ENCODE assay signal across 8 cellular contexts in genomic region chr9:19161257-19162025, GRCh38. TPM values are rescaled to one million over a fixed set of nuclear protein-coding genes. Genes with fewer than 3 reads are reported as not detected.
A peak's percentile ranks its signal among the peaks of the same experiment; 100 is the strongest.
DNase-seq lines count a peak whose midpoint lies in the region; ATAC-seq, FAIRE-seq and TF ChIP-seq lines count a peak whose summit lies in the region.

No MANE protein-coding gene starts in this region.

- H3K36me3 Mint-ChIP-seq in CD8-positive, alpha-beta memory T cell, result no peaks in the 10 kb centered on the region
- H3K36me3 Mint-ChIP-seq in activated B cell treated with CpG ODN at 0.5 μM for 24 hours (ENCODE audit: low read depth), result no peaks in the 10 kb centered on the region

- no peaks in the 10 kb centered on the region for H3K9me3 ChIP-seq in CD8-positive, alpha-beta memory T cell (ENCODE audit: low read length)

- peak overlapping the region; percentile 89 to 97 (median 93) for H3K27ac Mint-ChIP-seq in CD8-positive, alpha-beta memory T cell
- no peak overlapping the region for H3K27ac Mint-ChIP-seq in activated B cell treated with CpG ODN at 0.5 μM for 24 hours

- POLR2A ChIA-PET in CD8-positive, alpha-beta memory T cell (lab: Charles Lee), result interaction anchor here (0.7 to 1.1 kb wide), 2 partner anchors 10 to 112 kb away, joined by 3 to 4 read pairs; partner anchors contain the start of gene RRAGA
- POLR2A ChIA-PET in activated B cell treated with CpG ODN at 0.5 μM for 24 hours (lab: Charles Lee), result no interaction called here

- DNase-seq in CD8-positive, alpha-beta memory T cell, result peak; percentile 8 to 65 (median 41)
- DNase-seq in HTR-8/SVneo (ENCODE audit: insufficient read length, low spot score) (peak; percentile 67), activated B cell treated with CpG ODN at 0.5 μM for 24 hours (no peak), epithelial cell of prostate (ENCODE audit: low read depth, low spot score) (peak; percentile 99), omental fat pad (ENCODE audit: low spot score) (peak; percentile 73), NCI-H2227 treated with DMSO at 0.1 percent for 48 hours (lab: John Stamatoyannopoulos, UW) (no peak), COLO668 (lab: John Stamatoyannopoulos, UW; ENCODE audit: unreplicated experiment) (no peak)

- H3K36me3 ChIP-seq in CD8-positive, alpha-beta memory T cell (ENCODE audit: insufficient read depth, low read length), result no peaks in the 10 kb centered on the region

- peak overlapping the region; percentile 58 for H3K27ac ChIP-seq in CD8-positive, alpha-beta memory T cell (ENCODE audit: low read depth, low read length)
- H3K27ac ChIP-seq in epithelial cell of prostate, result peak overlapping the region; percentile 59

- no peaks in the 10 kb centered on the region for H3K9me3 Mint-ChIP-seq in CD8-positive, alpha-beta memory T cell
- H3K9me3 Mint-ChIP-seq in activated B cell treated with CpG ODN at 0.5 μM for 24 hours, result no peaks in the 10 kb centered on the region

- peaks cover 16% of the 10 kb centered on the region for H3K4me1 ChIP-seq in CD8-positive, alpha-beta memory T cell (ENCODE audit: insufficient read depth, low read length)

- H3K4me3 ChIP-seq in CD8-positive, alpha-beta memory T cell (ENCODE audit: low read length), result peak overlapping the region; percentile 2

- no peaks in the 10 kb centered on the region for H3K27me3 Mint-ChIP-seq in CD8-positive, alpha-beta memory T cell
- H3K27me3 Mint-ChIP-seq in activated B cell treated with CpG ODN at 0.5 μM for 24 hours, result no peaks in the 10 kb centered on the region

- TF ChIP-seq CTCF in activated B cell treated with CpG ODN at 0.5 μM for 24 hours (IDR thresholded peaks at IDR 0.05) (no peak), omental fat pad (IDR thresholded peaks at IDR 0.05) (no peak)

- H3K4me1 Mint-ChIP-seq in CD8-positive, alpha-beta memory T cell, result peaks cover 12 to 20% (median 20%) of the 10 kb centered on the region in 3 donors
- H3K4me1 Mint-ChIP-seq in activated B cell treated with CpG ODN at 0.5 μM for 24 hours, result peaks cover 3% of the 10 kb centered on the region

- H3K4me3 Mint-ChIP-seq in CD8-positive, alpha-beta memory T cell, result peak overlapping the region; percentile 6 to 71 (median 53)
- H3K4me3 Mint-ChIP-seq in activated B cell treated with CpG ODN at 0.5 μM for 24 hours, result no peak overlapping the region

- intact Hi-C loops in activated B cell treated with CpG ODN at 0.5 μM for 24 hours (cut with micrococcal nuclease), result no loop called here

- peak; percentile 87 for ATAC-seq in GM21381 (IDR thresholded peaks at IDR 0.05; ENCODE audit: unreplicated experiment)
- ATAC-seq in activated B cell treated with CpG ODN at 0.5 μM for 24 hours (ENCODE audit: low read depth), result peak; percentile 40
- ATAC-seq in omental fat pad (ENCODE audit: low FRiP score), result peak; percentile 92

- CTCF ChIA-PET in CD8-positive, alpha-beta memory T cell (lab: Charles Lee), result interaction anchor here (1.9 kb wide), 1 partner anchor 12 kb away, joined by 8 read pairs; no protein-coding TSS in a partner anchor
- CTCF ChIA-PET in activated B cell treated with CpG ODN at 0.5 μM for 24 hours (lab: Charles Lee), result no interaction called here

- no peak for FAIRE-seq in HTR-8/SVneo (lab: Jason Lieb, UNC)

- H3K27me3 ChIP-seq in CD8-positive, alpha-beta memory T cell (ENCODE audit: insufficient read depth, low read length, poor library complexity, severe bottlenecking), result no peaks in the 10 kb centered on the region

RNA-seq across cellular contexts. Expression of gene PLIN2, which starts 34.1 kb away (rescaled TPM):
- 10 to 100 TPM; 37.8 to 38.8 TPM for total RNA-seq in CD8-positive, alpha-beta memory T cell
- polyA plus RNA-seq in CD8-positive, alpha-beta memory T cell, result 73.9 TPM
- total RNA-seq in activated B cell treated with CpG ODN at 0.5 μM for 24 hours (13.3 and 16.0 TPM in 2 replicates), omental fat pad (1,000 to 10,000 TPM in 2 of 4 donors, 100 to 1,000 TPM in 2; 260 to 1,398 (median 845) TPM)

RNA-seq across cellular contexts. Expression of gene HAUS6, which starts 58.7 kb away (rescaled TPM):
- 10 to 100 TPM; 32.1 to 36.3 TPM for total RNA-seq in CD8-positive, alpha-beta memory T cell
- 6.2 TPM for polyA plus RNA-seq in CD8-positive, alpha-beta memory T cell
- 13.7 and 15.3 TPM in 2 replicates for total RNA-seq in activated B cell treated with CpG ODN at 0.5 μM for 24 hours
- 10 to 100 TPM in 2 of 4 donors, 1 to 10 TPM in 2; 7.5 to 14.7 (median 9.7) TPM for total RNA-seq in omental fat pad

Comparison
In these comparisons a context has a peak if more than half of its experiments do, and no peak if none do; other contexts are left out.
1. DNase-seq: peak in CD8-positive, alpha-beta memory T cell (5 of 5), HTR-8/SVneo (single experiment), epithelial cell of prostate (single experiment) and omental fat pad (single experiment); none in activated B cell treated with CpG ODN at 0.5 μM for 24 hours (single experiment), NCI-H2227 treated with DMSO at 0.1 percent for 48 hours (single experiment) and COLO668 (single experiment).
2. ATAC-seq: peak in every context shown above with its lines; median percentile 92 in omental fat pad; 87 in GM21381; 40 in activated B cell treated with CpG ODN at 0.5 μM for 24 hours.
3. RNA of gene PLIN2, which starts 34.1 kb away (total RNA-seq): 260 to 1,398 TPM in omental fat pad; 37.8 to 38.8 TPM in CD8-positive, alpha-beta memory T cell and 13.3 to 16.0 TPM in activated B cell treated with CpG ODN at 0.5 μM for 24 hours; every median in the first group is over 4 times any median in the second.